Comparison of ENCODE assay signal across 23 cellular contexts in the genomic region with DNA sequence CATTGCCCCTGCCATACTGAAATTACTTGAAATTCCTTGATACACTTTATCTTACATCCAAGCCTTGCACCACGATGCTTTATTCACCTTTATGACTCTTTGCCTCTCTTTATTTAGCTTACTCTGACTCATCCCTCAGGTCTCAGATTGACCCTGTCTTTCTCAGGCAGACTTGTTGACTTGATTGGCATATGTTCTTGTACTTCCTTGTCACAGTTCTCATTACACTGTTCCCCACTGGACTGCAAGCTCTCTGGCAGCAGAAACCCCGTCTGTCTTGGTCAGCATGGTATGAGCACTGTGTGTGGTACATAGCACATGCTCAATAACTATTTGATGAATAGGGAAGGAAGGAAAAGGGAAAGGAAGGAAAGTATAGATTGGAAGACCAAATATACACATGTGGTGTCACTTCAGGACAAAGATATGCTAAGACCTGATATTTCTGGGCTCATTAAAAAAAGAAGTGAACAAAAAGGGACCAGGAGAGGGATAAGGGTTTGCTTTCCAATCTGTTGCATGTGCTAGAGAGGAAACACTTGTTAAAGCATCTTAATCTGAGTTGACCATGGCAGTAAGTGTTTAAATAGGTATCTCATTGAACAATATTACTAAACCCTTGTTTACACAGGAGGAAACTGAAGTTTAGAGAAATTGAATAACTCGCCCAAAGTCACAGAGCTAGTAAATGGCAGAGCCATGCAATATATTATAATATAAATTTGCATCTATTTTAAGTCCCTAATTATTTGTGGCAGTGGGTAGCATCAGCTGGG. TPM values are rescaled to one million over a fixed set of nuclear protein-coding genes. Genes with fewer than 3 reads are reported as not detected.
A peak's percentile ranks its signal among the peaks of the same experiment; 100 is the strongest.
DNase-seq lines count a peak whose midpoint lies in the region; ATAC-seq and TF ChIP-seq lines count a peak whose summit lies in the region.
"Had no signal": no experiment of that assay in that cellular context is flagged by ENCODE, and none has a peak within 500 bp of the region (broad histone marks: within the 10 kb centered on the region; RNA-seq: fewer than 3 reads in every experiment).

No MANE protein-coding gene starts in this region.

- intact Hi-C loops in left ventricle myocardium superior (cut with micrococcal nuclease) (no loop called here), cardiac septum (cut with DNase I) (loop anchor here (10.0 kb wide), 1 partner anchor 174 kb away; no protein-coding TSS in a partner anchor), left lung (cut with DNase I) (no loop called here)

- TF ChIP-seq CTCF in left lung (IDR thresholded peaks at IDR 0.05): no peak

- H3K27me3 Mint-ChIP-seq in activated T-helper 17 cell treated with anti-CD3 and anti-CD28 coated beads, Interleukin-2, amount 50 U/mL, for 72 hours: peaks cover 8% of the 10 kb centered on the region

- H3K4me3 ChIP-seq in left lung: no peak overlapping the region
- H3K4me3 ChIP-seq: adrenal gland, colonic mucosa had no signal

- no peaks in the 10 kb centered on the region for H3K9me3 ChIP-seq in left lung
- H3K9me3 ChIP-seq: adrenal gland, colonic mucosa had no signal

- no peak for DNase-seq in left ventricle myocardium superior
- no peak for DNase-seq in cardiac septum (ENCODE audit: low spot score)
- DNase-seq in left lung: no peak
- DNase-seq in stimulated activated CD4-positive, alpha-beta T cell treated with anti-CD3 and anti-CD28 coated beads, Interleukin-1b, Interleukin-23, amount 100 ng/mL, for 48 hours: no peak
- no peak for DNase-seq in NCI-H526 treated with DMSO at 0.1 percent for 48 hours (lab: John Stamatoyannopoulos, UW)
- DNase-seq: activated CD4-positive, alpha-beta memory T cell treated with anti-CD3 and anti-CD28 coated beads, Interleukin-2, amount 10 ng/mL, durations not matched to agents 7 days and 5 days; activated CD4-positive, CD25-positive, alpha-beta regulatory T cell; activated gamma-delta T cell treated with Interleukin-2 at 50 U/mL for 16 hours; activated T-cell treated with anti-CD3 and anti-CD28 coated beads for 4 hours; adrenal gland; brain microvascular endothelial cell; C1 segment of cervical spinal cord; colonic mucosa; effector memory CD8-positive, alpha-beta T cell; NCI-H1436 treated with DMSO at 0.1 percent for 48 hours; NCI-H510A; stimulated activated CD4-positive, alpha-beta T cell treated with anti-CD3 and anti-CD28 coated beads, Interleukin-4, amount 100 ng/mL, for 24 hours; T1000; trophoblast cell had no signal

- H3K36me3 ChIP-seq in left lung: no peaks in the 10 kb centered on the region
- H3K36me3 ChIP-seq: brain microvascular endothelial cell, colonic mucosa had no signal

- peaks cover 0 to 17% of the 10 kb centered on the region in 2 donors for H3K4me1 ChIP-seq in left lung
- H3K4me1 ChIP-seq: colonic mucosa had no signal

- no peak overlapping the region for H3K27ac ChIP-seq in left lung
- H3K27ac ChIP-seq: adrenal gland, brain microvascular endothelial cell, colonic mucosa had no signal

- ATAC-seq in left ventricle myocardium superior (peak; percentile 73), left lung (peak; percentile 82), GM21526 (IDR thresholded peaks at IDR 0.05; ENCODE audit: low FRiP score, unreplicated experiment) (no peak), GM18517 (IDR thresholded peaks at IDR 0.05; ENCODE audit: unreplicated experiment) (no peak)
- peak; percentile 28 for ATAC-seq in activated T-helper 17 cell treated with anti-CD3 and anti-CD28 coated beads, Interleukin-2, amount 50 U/mL, for 72 hours (replicated peaks)
- ATAC-seq: effector memory CD8-positive, alpha-beta T cell had no signal

- no peak overlapping the region for H3K4me3 Mint-ChIP-seq in activated T-helper 17 cell treated with anti-CD3 and anti-CD28 coated beads, Interleukin-2, amount 50 U/mL, for 72 hours
- H3K4me3 Mint-ChIP-seq: activated CD4-positive, alpha-beta memory T cell treated with anti-CD3 and anti-CD28 coated beads, Interleukin-2, amount 10 ng/mL, durations not matched to agents 7 days and 5 days; effector memory CD8-positive, alpha-beta T cell had no signal

- H3K27ac Mint-ChIP-seq in activated T-helper 17 cell treated with anti-CD3 and anti-CD28 coated beads, Interleukin-2, amount 50 U/mL, for 72 hours: no peak overlapping the region
- H3K27ac Mint-ChIP-seq: activated CD4-positive, alpha-beta memory T cell treated with anti-CD3 and anti-CD28 coated beads, Interleukin-2, amount 10 ng/mL, durations not matched to agents 7 days and 5 days; effector memory CD8-positive, alpha-beta T cell had no signal

- H3K9me3 Mint-ChIP-seq in activated T-helper 17 cell treated with anti-CD3 and anti-CD28 coated beads, Interleukin-2, amount 50 U/mL, for 72 hours: no peaks in the 10 kb centered on the region
- H3K9me3 Mint-ChIP-seq: activated CD4-positive, alpha-beta memory T cell treated with anti-CD3 and anti-CD28 coated beads, Interleukin-2, amount 10 ng/mL, durations not matched to agents 7 days and 5 days; effector memory CD8-positive, alpha-beta T cell had no signal

- no peaks in the 10 kb centered on the region for H3K4me1 Mint-ChIP-seq in activated T-helper 17 cell treated with anti-CD3 and anti-CD28 coated beads, Interleukin-2, amount 50 U/mL, for 72 hours
- H3K4me1 Mint-ChIP-seq: activated CD4-positive, alpha-beta memory T cell treated with anti-CD3 and anti-CD28 coated beads, Interleukin-2, amount 10 ng/mL, durations not matched to agents 7 days and 5 days had no signal

- no peaks in the 10 kb centered on the region for H3K36me3 Mint-ChIP-seq in activated T-helper 17 cell treated with anti-CD3 and anti-CD28 coated beads, Interleukin-2, amount 50 U/mL, for 72 hours (ENCODE audit: low read depth)

- no peaks in the 10 kb centered on the region for H3K27me3 ChIP-seq in left lung
- H3K27me3 ChIP-seq: adrenal gland, brain microvascular endothelial cell, colonic mucosa had no signal

RNA-seq across cellular contexts. Expression of a gene that starts 7.2 kb away (rescaled TPM):
- 53.8 TPM for total RNA-seq in left ventricle myocardium superior
- 15.2 TPM for total RNA-seq in cardiac septum
- not detected for total RNA-seq in activated T-helper 17 cell treated with anti-CD3 and anti-CD28 coated beads, Interleukin-2, amount 50 U/mL, for 72 hours
- total RNA-seq in left lung: 10 to 100 TPM; 40.5 to 90.1 TPM
- total RNA-seq: activated CD4-positive, alpha-beta memory T cell treated with anti-CD3 and anti-CD28 coated beads, Interleukin-2, amount 10 ng/mL, durations not matched to agents 7 days and 5 days; myocyte had no signal

RNA-seq across cellular contexts. Expression of a gene that starts 20.2 kb away (rescaled TPM):
- total RNA-seq in left ventricle myocardium superior (34.1 TPM), cardiac septum (36.8 TPM), left lung (10 to 100 TPM; 46.7 to 74.7 TPM)
- 1 to 10 TPM; 7.8 to 8.5 TPM for total RNA-seq in activated T-helper 17 cell treated with anti-CD3 and anti-CD28 coated beads, Interleukin-2, amount 50 U/mL, for 72 hours

Comparison
In these comparisons a context has a peak if more than half of its experiments do, and no peak if none do; other contexts are left out.
1. ATAC-seq: peak in left ventricle myocardium superior (single experiment), activated T-helper 17 cell treated with anti-CD3 and anti-CD28 coated beads, Interleukin-2, amount 50 U/mL, for 72 hours (single experiment) and left lung (single experiment); none in GM21526 (single experiment) and GM18517 (single experiment).
2. RNA of a gene that starts 7.2 kb away (total RNA-seq): 40.5 to 90.1 TPM in left lung, 53.8 TPM in left ventricle myocardium superior (single experiment) and 15.2 TPM in cardiac septum (single experiment); not detected in activated T-helper 17 cell treated with anti-CD3 and anti-CD28 coated beads, Interleukin-2, amount 50 U/mL, for 72 hours; every median in the first group is over 10 times any median in the second.